Comparison of ENCODE assay signal across 8 cellular contexts in genomic region chrX:108537005-108537404, GRCh38.
DNase-seq lines count a peak whose midpoint lies in the region; ATAC-seq and TF ChIP-seq lines count a peak whose summit lies in the region.

No MANE protein-coding gene starts in this region.

- no peak overlapping the region for H3K14ac ChIP-seq in mesenchymal stem cell (ENCODE audit: low read length in 2 of 2)

- no peak overlapping the region for H3K27ac ChIP-seq in brain microvascular endothelial cell
- no peak overlapping the region for H3K27ac ChIP-seq in mesenchymal stem cell (ENCODE audit: low read length, poor library complexity, severe bottlenecking)

- H3K23ac ChIP-seq in mesenchymal stem cell (ENCODE audit: low read length in 2 of 2), result no peak overlapping the region

- H2BK120ac ChIP-seq in mesenchymal stem cell (ENCODE audit: low read depth, low read length), result no peak overlapping the region

- H3K4me1 ChIP-seq in BE2C (no peaks in the 10 kb centered on the region), mesenchymal stem cell (ENCODE audit: control insufficient read depth, insufficient read depth, low read depth, low read length) (no peaks in the 10 kb centered on the region)

- H4K8ac ChIP-seq in mesenchymal stem cell (ENCODE audit: low read length), result no peak overlapping the region

- H4K91ac ChIP-seq in mesenchymal stem cell (ENCODE audit: low read length), result no peak overlapping the region

- no peak overlapping the region for H3K4me3 ChIP-seq in BE2C (ENCODE audit: low read depth, low read length)
- no peak overlapping the region for H3K4me3 ChIP-seq in brain microvascular endothelial cell (ENCODE audit: low read depth, low read length)
- no peak overlapping the region for H3K4me3 ChIP-seq in mesenchymal stem cell (ENCODE audit: insufficient read depth in 1 of 2, low read depth in 1 of 2, low read length in 2 of 2)

- ATAC-seq in GM18519 (IDR thresholded peaks at IDR 0.05; ENCODE audit: low FRiP score, unreplicated experiment) (peak; percentile 79), HG03025 (IDR thresholded peaks at IDR 0.05; ENCODE audit: low FRiP score, unreplicated experiment) (peak; percentile 84)

- H2BK12ac ChIP-seq in mesenchymal stem cell (ENCODE audit: low read length in 2 of 2), result no peak overlapping the region

- H2AFZ ChIP-seq in mesenchymal stem cell (ENCODE audit: low read depth, low read length), result no peak overlapping the region

- H3K9me3 ChIP-seq in BE2C, result no peaks in the 10 kb centered on the region
- H3K9me3 ChIP-seq in mesenchymal stem cell (ENCODE audit: control insufficient read depth, low read length), result no peaks in the 10 kb centered on the region

- H3K79me1 ChIP-seq in mesenchymal stem cell (replicated peaks; ENCODE audit: low read length, poor library complexity, severe bottlenecking), result no peaks in the 10 kb centered on the region

- no peak overlapping the region for H2AK5ac ChIP-seq in mesenchymal stem cell (ENCODE audit: low read length, severe bottlenecking)

- H2BK15ac ChIP-seq in mesenchymal stem cell (ENCODE audit: low read depth, poor library complexity, severe bottlenecking), result no peak overlapping the region

- no CpG with 5 or more reads among the region's 2 CpGs for WGBS in mesenchymal stem cell

- in situ Hi-C loops in brain microvascular endothelial cell (cut with HindIII; ENCODE audit: low pct_ligation_motif_present, low sequenced_read_pairs), result no loop called here

- H3K18ac ChIP-seq in mesenchymal stem cell (ENCODE audit: low read depth in 1 of 2, low read length in 2 of 2), result no peak overlapping the region

- no peak overlapping the region for H2BK5ac ChIP-seq in mesenchymal stem cell (ENCODE audit: low read depth, low read length, poor library complexity, severe bottlenecking)

- H3K4ac ChIP-seq in mesenchymal stem cell (ENCODE audit: low read depth in 1 of 2, low read length in 2 of 2), result no peak overlapping the region

- peak; percentile 51 for TF ChIP-seq CTCF in BE2C (IDR thresholded peaks at IDR 0.05; ENCODE audit: low read depth, low read length)
- peak; percentile 61 for TF ChIP-seq CTCF in brain microvascular endothelial cell (IDR thresholded peaks at IDR 0.05; ENCODE audit: low read depth, low read length, missing control alignments)

- DNase-seq in BE2C (peak; percentile 17), NCI-H2107 (lab: John Stamatoyannopoulos, UW) (peak; percentile 1), brain microvascular endothelial cell (peak; percentile 64), mesenchymal stem cell (peak; percentile 49), ecto neural progenitor cell (ENCODE audit: low spot score) (no peak), activated T-cell treated with anti-CD3 and anti-CD28 coated beads for 4 hours (no peak)

- no peak overlapping the region for H3K4me2 ChIP-seq in mesenchymal stem cell (ENCODE audit: low read length, poor library complexity, severe bottlenecking)

- H3K36me3 ChIP-seq in BE2C (no peaks in the 10 kb centered on the region), brain microvascular endothelial cell (replicated peaks) (no peaks in the 10 kb centered on the region), mesenchymal stem cell (ENCODE audit: control insufficient read depth in 1 of 2, insufficient read depth in 2 of 2, low read depth in 1 of 2, low read length in 2 of 2) (no peaks in the 10 kb centered on the region)

- no peak overlapping the region for H3K9ac ChIP-seq in mesenchymal stem cell (ENCODE audit: low read length)

- H3K27me3 ChIP-seq in BE2C (no peaks in the 10 kb centered on the region), brain microvascular endothelial cell (replicated peaks) (no peaks in the 10 kb centered on the region), mesenchymal stem cell (ENCODE audit: control insufficient read depth in 1 of 2, insufficient read depth in 1 of 2, low read length in 2 of 2) (peaks cover 0 to 5% of the 10 kb centered on the region in 2 experiments)

Comparison
In these comparisons a context has a peak if more than half of its experiments do, and no peak if none do; other contexts are left out.
1. DNase-seq: peak in BE2C (single experiment), NCI-H2107 (single experiment), brain microvascular endothelial cell (single experiment) and mesenchymal stem cell (single experiment); none in ecto neural progenitor cell (single experiment) and activated T-cell treated with anti-CD3 and anti-CD28 coated beads for 4 hours (single experiment).